Comparison of ENCODE assay signal across 14 cellular contexts in genomic region chr4:124144302-124144701, GRCh38.
A peak's percentile ranks its signal among the peaks of the same experiment; 100 is the strongest.
DNase-seq lines count a peak whose midpoint lies in the region; ATAC-seq, FAIRE-seq and TF ChIP-seq lines count a peak whose summit lies in the region.
"Had no signal": no experiment of that assay in that cellular context is flagged by ENCODE, and none has a peak within 500 bp of the region (broad histone marks: within the 10 kb centered on the region; RNA-seq: fewer than 3 reads in every experiment).

No MANE protein-coding gene starts in this region.

- peak overlapping the region; percentile 52 for H2AFZ ChIP-seq in keratinocyte (ENCODE audit: control insufficient read depth, low read length)

- DNase-seq in left ventricle myocardium superior (no peak), heart left ventricle (no peak), Panc1 (ENCODE audit: low read depth, low spot score) (no peak), keratinocyte (ENCODE audit: low read depth, low spot score) (no peak)
- DNase-seq in stimulated activated naive B cell treated with anti-CD40 and anti-IgM and Interleukin-4, amounts not matched to agents 10 μg/mL and 1 μg/mL and 100 μg/mL, for 72 hours = no peak
- DNase-seq in stimulated activated CD4-positive, alpha-beta T cell treated with anti-CD3 and anti-CD28 coated beads, Interleukin-12 subunit alpha, Interleukin-12 subunit beta, amount 100 ng/mL, for 4 hours = no peak
- DNase-seq: activated CD4-positive, alpha-beta T cell treated with anti-CD3 and anti-CD28 coated beads, Interleukin-2, amount 10 ng/mL, durations not matched to agents 7 days and 5 days; central memory CD4-positive, alpha-beta T cell; EL; NCI-H1048; occipital lobe had no signal

- no peak overlapping the region for H3K27ac Mint-ChIP-seq in stimulated activated naive B cell treated with anti-CD40 and anti-IgM and Interleukin-4, amounts not matched to agents 10 μg/mL and 1 μg/mL and 100 μg/mL, for 72 hours
- H3K27ac Mint-ChIP-seq: activated CD4-positive, alpha-beta T cell treated with anti-CD3 and anti-CD28 coated beads, Interleukin-2, amount 10 ng/mL, durations not matched to agents 7 days and 5 days had no signal

- H3K4me3 ChIP-seq in heart left ventricle = no peak overlapping the region
- no peak overlapping the region for H3K4me3 ChIP-seq in Panc1 (ENCODE audit: low read depth in 2 of 2, low read length in 2 of 2)
- H3K4me3 ChIP-seq in keratinocyte (ENCODE audit: control insufficient read depth in 2 of 3, extremely low read depth in 1 of 3, insufficient read depth in 2 of 3, low read depth in 1 of 3, low read length in 3 of 3) = peak overlapping the region in 1 of 3 experiments; percentile 7

- H3K9me3 ChIP-seq in heart left ventricle (peaks cover 0 to 5% (median 0%) of the 10 kb centered on the region in 12 donors), Panc1 (ENCODE audit: control insufficient read depth, insufficient read depth, low read depth, low read length) (no peaks in the 10 kb centered on the region), keratinocyte (ENCODE audit: control insufficient read depth, low read depth, low read length) (no peaks in the 10 kb centered on the region)

- no peaks in the 10 kb centered on the region for H3K4me1 Mint-ChIP-seq in stimulated activated naive B cell treated with anti-CD40 and anti-IgM and Interleukin-4, amounts not matched to agents 10 μg/mL and 1 μg/mL and 100 μg/mL, for 72 hours
- H3K4me1 Mint-ChIP-seq: activated CD4-positive, alpha-beta T cell treated with anti-CD3 and anti-CD28 coated beads, Interleukin-2, amount 10 ng/mL, durations not matched to agents 7 days and 5 days had no signal

- H3K27me3 ChIP-seq in heart left ventricle (no peaks in the 10 kb centered on the region), Panc1 (ENCODE audit: control insufficient read depth, insufficient read depth, low read length) (no peaks in the 10 kb centered on the region), keratinocyte (ENCODE audit: control insufficient read depth, extremely low read depth, insufficient read depth, low read length) (no peaks in the 10 kb centered on the region)

- peaks cover 0 to 1% of the 10 kb centered on the region in 2 donors for H3K27me3 Mint-ChIP-seq in stimulated activated naive B cell treated with anti-CD40 and anti-IgM and Interleukin-4, amounts not matched to agents 10 μg/mL and 1 μg/mL and 100 μg/mL, for 72 hours
- H3K27me3 Mint-ChIP-seq: activated CD4-positive, alpha-beta T cell treated with anti-CD3 and anti-CD28 coated beads, Interleukin-2, amount 10 ng/mL, durations not matched to agents 7 days and 5 days had no signal

- TF ChIP-seq POLR2A in heart left ventricle (IDR thresholded peaks at IDR 0.05) = no peak

- TF ChIP-seq CTCF in heart left ventricle (IDR thresholded peaks at IDR 0.05) (no peak), Panc1 (IDR thresholded peaks at IDR 0.05) (no peak), keratinocyte (optimal IDR thresholded peaks at IDR 0.05 in 1 of 3, IDR thresholded peaks at IDR 0.05 in 1 of 3, conservative IDR thresholded peaks at IDR 0.05 in 1 of 3; ENCODE audit: extremely low read depth in 1 of 3, insufficient read depth in 2 of 3, low read length in 3 of 3) (no peak)

- intact Hi-C loops in left ventricle myocardium superior (cut with micrococcal nuclease) (no loop called here), heart left ventricle (cut with DNase I) (loop anchor here in 1 of 10 donors (10.0 kb wide), 1 partner anchor 110 kb away; no protein-coding TSS in a partner anchor), Panc1 (cut with micrococcal nuclease; ENCODE audit: unreplicated experiment) (no loop called here)

- no peak overlapping the region for H3K9ac ChIP-seq in keratinocyte (ENCODE audit: control insufficient read depth, extremely low read depth, insufficient read depth, low read length)

- no peaks in the 10 kb centered on the region for H3K79me2 ChIP-seq in keratinocyte (ENCODE audit: control insufficient read depth, insufficient read depth, low read length)

- dilution Hi-C loops in keratinocyte (cut with MboI; ENCODE audit: extremely low pct_ligation_motif_present, low sequenced_read_pairs) = no loop called here

- no peaks in the 10 kb centered on the region for H3K9me1 ChIP-seq in keratinocyte (ENCODE audit: control insufficient read depth, extremely low read depth, insufficient read depth, low read length)

- no peaks in the 10 kb centered on the region for H4K20me1 ChIP-seq in keratinocyte (ENCODE audit: control insufficient read depth, extremely low read depth, insufficient read depth, low read length)

- FAIRE-seq in keratinocyte (lab: Jason Lieb, UNC) = no peak
- FAIRE-seq: A204.1 had no signal

- H3K4me3 Mint-ChIP-seq in stimulated activated naive B cell treated with anti-CD40 and anti-IgM and Interleukin-4, amounts not matched to agents 10 μg/mL and 1 μg/mL and 100 μg/mL, for 72 hours = no peak overlapping the region
- H3K4me3 Mint-ChIP-seq: activated CD4-positive, alpha-beta T cell treated with anti-CD3 and anti-CD28 coated beads, Interleukin-2, amount 10 ng/mL, durations not matched to agents 7 days and 5 days had no signal

- CTCF ChIA-PET in Panc1 (lab: Charles Lee) = no interaction called here

- ATAC-seq in left ventricle myocardium superior = peak; percentile 24
- ATAC-seq in heart left ventricle = no peak
- peak; percentile 63; the same call in 1 of the 2 replicates for ATAC-seq in Panc1
- ATAC-seq in stimulated activated naive B cell treated with anti-CD40 and anti-IgM and Interleukin-4, amounts not matched to agents 10 μg/mL and 1 μg/mL and 100 μg/mL, for 72 hours (replicated peaks) = no peak
- ATAC-seq in GM18858 (IDR thresholded peaks at IDR 0.05; ENCODE audit: unreplicated experiment) = no peak
- no peak for ATAC-seq in GM18519 (IDR thresholded peaks at IDR 0.05; ENCODE audit: low FRiP score, unreplicated experiment)

- no peaks in the 10 kb centered on the region for H3K36me3 Mint-ChIP-seq in stimulated activated naive B cell treated with anti-CD40 and anti-IgM and Interleukin-4, amounts not matched to agents 10 μg/mL and 1 μg/mL and 100 μg/mL, for 72 hours

- H3K4me2 ChIP-seq in keratinocyte (ENCODE audit: control insufficient read depth, extremely low read depth, insufficient read depth, low read depth, low read length) = peak overlapping the region; percentile 45

- in situ Hi-C loops in Panc1 (cut with HindIII; ENCODE audit: low pct_unique_long_range_greater_than_20kb, low sequenced_read_pairs) = no loop called here

- H3K4me1 ChIP-seq in heart left ventricle = peaks cover 0 to 31% (median 10%) of the 10 kb centered on the region in 12 donors
- H3K4me1 ChIP-seq in Panc1 (ENCODE audit: control insufficient read depth, insufficient read depth, low read length) = no peaks in the 10 kb centered on the region
- H3K4me1 ChIP-seq in keratinocyte (ENCODE audit: control insufficient read depth, extremely low read depth, insufficient read depth, low read length) = no peaks in the 10 kb centered on the region

- 53 to 67% (median 61%) methylated on average over 4 of the region's 4 CpGs for WGBS in heart left ventricle, 4 donors

- peak overlapping the region in 1 of 12 donors; percentile 8 for H3K27ac ChIP-seq in heart left ventricle
- H3K27ac ChIP-seq in Panc1 (ENCODE audit: low read length) = no peak overlapping the region
- H3K27ac ChIP-seq in keratinocyte (ENCODE audit: control insufficient read depth, insufficient read depth, low read length) = no peak overlapping the region

- no TSS peak for BruUV-seq in Panc1 (replicated peaks; lab: Mats Ljungman, UMichigan)

- no peaks in the 10 kb centered on the region for H3K36me3 ChIP-seq in heart left ventricle
- no peaks in the 10 kb centered on the region for H3K36me3 ChIP-seq in Panc1 (ENCODE audit: control insufficient read depth, insufficient read depth, low read length)
- H3K36me3 ChIP-seq in keratinocyte (ENCODE audit: control insufficient read depth in 2 of 2, extremely low read depth in 1 of 2, insufficient read depth in 2 of 2, low read length in 2 of 2) = no peaks in the 10 kb centered on the region

- no peaks in the 10 kb centered on the region for H3K9me3 Mint-ChIP-seq in stimulated activated naive B cell treated with anti-CD40 and anti-IgM and Interleukin-4, amounts not matched to agents 10 μg/mL and 1 μg/mL and 100 μg/mL, for 72 hours
- H3K9me3 Mint-ChIP-seq: activated CD4-positive, alpha-beta T cell treated with anti-CD3 and anti-CD28 coated beads, Interleukin-2, amount 10 ng/mL, durations not matched to agents 7 days and 5 days had no signal

- POLR2A ChIA-PET in Panc1 (lab: Charles Lee) = no interaction called here

Comparison
In these comparisons a context has a peak if more than half of its experiments do, and no peak if none do; other contexts are left out.
1. ATAC-seq: peak in left ventricle myocardium superior (single experiment) and Panc1 (single experiment); none in heart left ventricle (0 of 4), stimulated activated naive B cell treated with anti-CD40 and anti-IgM and Interleukin-4, amounts not matched to agents 10 μg/mL and 1 μg/mL and 100 μg/mL, for 72 hours (0 of 2), GM18858 (single experiment) and GM18519 (single experiment).